9 cellular contexts compared by ENCODE assay signal in the genomic region with DNA sequence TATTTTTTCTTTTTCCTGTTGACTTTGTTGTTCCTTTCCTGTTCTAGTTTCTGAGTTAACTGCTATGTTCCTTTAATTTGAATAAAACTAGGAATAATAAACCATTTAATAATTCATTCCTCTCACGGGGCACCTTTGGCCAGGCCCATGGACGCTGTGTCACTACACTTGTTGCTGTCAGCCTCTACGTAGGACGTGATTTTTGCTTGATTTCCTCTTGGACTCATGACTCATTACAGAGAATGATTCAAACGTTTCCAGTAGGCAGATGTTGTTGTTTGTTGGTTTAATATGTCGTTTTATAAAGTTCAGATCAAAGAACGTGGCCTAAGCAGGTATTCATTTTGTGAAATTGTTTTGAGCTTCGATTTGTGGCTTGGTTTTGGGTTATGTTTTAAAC. TPM values are rescaled to one million over a fixed set of nuclear protein-coding genes. Genes with fewer than 3 reads are reported as not detected.
DNase-seq lines count a peak whose midpoint lies in the region; ATAC-seq and FAIRE-seq lines count a peak whose summit lies in the region.
"Had no signal": no experiment of that assay in that cellular context is flagged by ENCODE, and none has a peak within 500 bp of the region (broad histone marks: within the 10 kb centered on the region; RNA-seq: fewer than 3 reads in every experiment).

No MANE protein-coding gene starts in this region.

- H3K36me3 Mint-ChIP-seq in effector memory CD8-positive, alpha-beta T cell (ENCODE audit: insufficient read depth): peaks cover 4% of the 10 kb centered on the region

- peak; percentile 21 for ATAC-seq in effector memory CD8-positive, alpha-beta T cell (replicated peaks)
- ATAC-seq in GM21390 (IDR thresholded peaks at IDR 0.05; ENCODE audit: unreplicated experiment): no peak
- ATAC-seq: right cardiac atrium had no signal

- H3K9me3 ChIP-seq in small intestine (ENCODE audit: control insufficient read depth, low read depth): no peaks in the 10 kb centered on the region

- no peaks in the 10 kb centered on the region for H3K9me3 Mint-ChIP-seq in effector memory CD8-positive, alpha-beta T cell

- peaks cover 0 to 10% of the 10 kb centered on the region in 2 donors for H3K4me1 ChIP-seq in small intestine (ENCODE audit: control insufficient read depth in 2 of 2, insufficient read depth in 1 of 2, low read depth in 1 of 2, low read length in 1 of 2)

- no peak overlapping the region for H3K4me3 ChIP-seq in H7 (ENCODE audit: insufficient read depth, low read depth, low read length)
- no peak overlapping the region for H3K4me3 ChIP-seq in small intestine (ENCODE audit: low read depth in 1 of 2, low read length in 2 of 2)

- peaks cover 27 to 31% of the 10 kb centered on the region in 2 donors for H3K4me1 Mint-ChIP-seq in effector memory CD8-positive, alpha-beta T cell (ENCODE audit: low read depth in 2 of 2)

- H3K27me3 ChIP-seq in H7 (ENCODE audit: control insufficient read depth, insufficient read depth, low read length) (no peaks in the 10 kb centered on the region), small intestine (ENCODE audit: control insufficient read depth in 2 of 2, insufficient read depth in 2 of 2, low read length in 2 of 2) (no peaks in the 10 kb centered on the region)

- peak overlapping the region; percentile 85 to 93 for H3K27ac Mint-ChIP-seq in effector memory CD8-positive, alpha-beta T cell

- H3K27ac ChIP-seq in small intestine (ENCODE audit: low read depth in 1 of 2, low read length in 1 of 2): peak overlapping the region; percentile 57 to 80

- no peaks in the 10 kb centered on the region for H3K27me3 Mint-ChIP-seq in effector memory CD8-positive, alpha-beta T cell

- H3K4me3 Mint-ChIP-seq in effector memory CD8-positive, alpha-beta T cell: peak overlapping the region; percentile 70 to 81

- DNase-seq in H7 (peak; percentile 30), SW480 (ENCODE audit: low spot score) (peak; percentile 75), small intestine (peak; percentile 86), globus pallidus (ENCODE audit: low spot score) (no peak), SK-N-DZ (ENCODE audit: low spot score) (no peak), SHP77 (lab: John Stamatoyannopoulos, UW) (no peak)
- DNase-seq in effector memory CD8-positive, alpha-beta T cell: no peak

- H3K36me3 ChIP-seq in H7 (replicated peaks; ENCODE audit: control insufficient read depth, insufficient read depth, low read length) (no peaks in the 10 kb centered on the region), small intestine (ENCODE audit: control insufficient read depth in 2 of 2, insufficient read depth in 2 of 2, low read length in 2 of 2) (no peaks in the 10 kb centered on the region)

- 8 to 32% (median 16%) methylated on average over 8 of the region's 8 CpGs for WGBS in small intestine, 3 donors

- peak; percentile 83 for FAIRE-seq in small intestine (lab: Jason Lieb, UNC)

RNA-seq across cellular contexts. Expression of a gene that starts 9.1 kb away (rescaled TPM):
- 17.9 and 19.6 TPM in 2 replicates for total RNA-seq in H7 (2014; rRNA removed; shearing (Covaris generic))
- 10 to 100 TPM; 12.6 to 20.8 (median 14.8) TPM for polyA plus RNA-seq in small intestine
- 19.8 TPM in 2 replicates for polyA plus RNA-seq in SK-N-DZ (2014; cell fraction: cytosol; rRNA removed)
- polyA plus RNA-seq in SK-N-DZ (2014; cell fraction: nucleus; rRNA removed): 23.4 and 29.2 TPM in 2 replicates

Comparison
In these comparisons a context has a peak if more than half of its experiments do, and no peak if none do; other contexts are left out.
1. DNase-seq: peak in H7 (single experiment), SW480 (single experiment) and small intestine (single experiment); none in effector memory CD8-positive, alpha-beta T cell (0 of 3), globus pallidus (single experiment), SK-N-DZ (single experiment) and SHP77 (0 of 2).